1 cellular context compared by ENCODE assay signal in the genomic region with DNA sequence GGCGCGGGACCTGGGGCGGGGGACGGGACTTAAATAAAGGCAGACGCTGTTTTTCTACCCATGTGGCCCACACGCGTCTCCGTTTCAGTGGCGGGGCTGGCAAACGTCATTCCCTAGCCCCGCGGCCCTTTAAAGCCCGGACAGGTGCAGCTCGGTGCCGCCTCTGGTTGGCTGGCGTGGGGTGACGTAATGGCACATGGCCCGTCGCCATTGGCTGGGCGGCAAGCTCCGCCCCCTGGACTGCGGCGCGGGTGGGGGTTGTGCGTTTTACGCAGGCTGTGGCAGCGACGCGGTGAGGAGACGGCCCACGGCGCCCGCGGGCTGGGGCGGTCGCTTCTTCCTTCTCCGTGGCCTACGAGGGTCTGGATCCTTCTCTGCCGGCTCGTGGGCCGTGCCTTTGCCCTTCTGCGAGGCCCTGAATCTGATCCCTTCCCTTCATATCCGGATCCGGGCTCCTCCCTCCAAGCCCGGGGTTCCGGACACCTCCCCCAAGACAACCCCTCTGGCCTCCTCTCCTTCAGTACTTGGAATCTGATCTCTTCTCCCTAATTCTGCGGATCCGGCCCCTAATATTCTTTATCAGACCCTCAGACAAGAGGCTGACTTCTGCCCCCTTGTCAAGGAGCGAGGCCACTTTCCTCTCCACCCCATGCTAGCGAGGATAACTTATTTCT.
TF ChIP-seq lines count a peak whose summit lies in the region.

A gene with protein sequence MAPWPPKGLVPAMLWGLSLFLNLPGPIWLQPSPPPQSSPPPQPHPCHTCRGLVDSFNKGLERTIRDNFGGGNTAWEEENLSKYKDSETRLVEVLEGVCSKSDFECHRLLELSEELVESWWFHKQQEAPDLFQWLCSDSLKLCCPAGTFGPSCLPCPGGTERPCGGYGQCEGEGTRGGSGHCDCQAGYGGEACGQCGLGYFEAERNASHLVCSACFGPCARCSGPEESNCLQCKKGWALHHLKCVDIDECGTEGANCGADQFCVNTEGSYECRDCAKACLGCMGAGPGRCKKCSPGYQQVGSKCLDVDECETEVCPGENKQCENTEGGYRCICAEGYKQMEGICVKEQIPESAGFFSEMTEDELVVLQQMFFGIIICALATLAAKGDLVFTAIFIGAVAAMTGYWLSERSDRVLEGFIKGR (plus strand): TSS at position 274 of the 674 bp plus-strand sequence. CDS start 605 bp downstream, outside the sequence.

TF ChIP-seq in HEK293, 187 proteins besides CTCF, POLR2A, EP300 and RAD21 (continued from another document):
- no peak for TF ChIP-seq ZNF791 (tag by site-specific recombination; IDR thresholded peaks at IDR 0.05)
- TF ChIP-seq ZBTB48 (tag by site-specific recombination; IDR thresholded peaks at IDR 0.05), result peak; percentile 75
- TF ChIP-seq ZNF48 (tag by site-specific recombination; IDR thresholded peaks at IDR 0.05), result no peak
- no peak for TF ChIP-seq ZFP41 (tag by site-specific recombination; IDR thresholded peaks at IDR 0.05; ENCODE audit: borderline replicate concordance)
- TF ChIP-seq ZNF830 (tag by site-specific recombination; IDR thresholded peaks at IDR 0.05; ENCODE audit: low read depth), result no peak
